15 cellular contexts compared by ENCODE assay signal in genomic region chr14:92217956-92218355, GRCh38.
DNase-seq lines count a peak whose midpoint lies in the region; TF ChIP-seq lines count a peak whose summit lies in the region.
"Had no signal": no experiment of that assay in that cellular context is flagged by ENCODE, and none has a peak within 500 bp of the region (broad histone marks: within the 10 kb centered on the region; RNA-seq: fewer than 3 reads in every experiment).

No MANE protein-coding gene starts in this region.

- H3K36me3 Mint-ChIP-seq in glutamatergic neuron (ENCODE audit: unreplicated experiment), result peaks cover 11% of the 10 kb centered on the region

- H3K27me3 Mint-ChIP-seq in glutamatergic neuron (ENCODE audit: unreplicated experiment), result no peaks in the 10 kb centered on the region

- H3K9ac ChIP-seq in SK-N-MC (ENCODE audit: insufficient read length), result no peak overlapping the region

- H3K27ac ChIP-seq in SK-N-MC, result peak overlapping the region; percentile 31; the same call in 1 of the 2 replicates
- no peak overlapping the region for H3K27ac ChIP-seq in right atrium auricular region

- H3K9me3 ChIP-seq in SK-N-MC (ENCODE audit: low read depth, low read length), result no peaks in the 10 kb centered on the region
- H3K9me3 ChIP-seq in right atrium auricular region, result no peaks in the 10 kb centered on the region

- no peak overlapping the region for H3K4me3 ChIP-seq in BJ (ENCODE audit: low read depth, low read length)
- H3K4me3 ChIP-seq in SK-N-MC, result no peak overlapping the region
- H3K4me3 ChIP-seq in fibroblast of mammary gland (ENCODE audit: control insufficient read depth, low read depth, low read length), result no peak overlapping the region
- no peak overlapping the region for H3K4me3 ChIP-seq in right atrium auricular region

- peak; percentile 46 for DNase-seq in BJ (ENCODE audit: low read depth)
- DNase-seq in SK-N-MC (ENCODE audit: low read depth, low spot score), result no peak
- peak; percentile 57 for DNase-seq in fibroblast of mammary gland (ENCODE audit: low read depth)
- peak; percentile 41 for DNase-seq in stromal cell of bone marrow (ENCODE audit: low read depth)
- no peak for DNase-seq in glutamatergic neuron
- DNase-seq in DMS153 treated with DMSO at 0.1 percent for 48 hours (lab: John Stamatoyannopoulos, UW; ENCODE audit: unreplicated experiment), result no peak
- DNase-seq in right atrium auricular region (ENCODE audit: low spot score), result no peak
- DNase-seq: Calu3, DND-41, GF-D8, H7, Kasumi-1, NCI-H1930, NCI-H2171 treated with DMSO at 0.1 percent for 48 hours, NCI-H510A had no signal

- H3K36me3 ChIP-seq in BJ (ENCODE audit: control insufficient read depth, insufficient read depth, low read length) (no peaks in the 10 kb centered on the region), SK-N-MC (ENCODE audit: insufficient read depth, low read length) (no peaks in the 10 kb centered on the region), right atrium auricular region (no peaks in the 10 kb centered on the region)

- no peak overlapping the region for H3K4me3 Mint-ChIP-seq in glutamatergic neuron (ENCODE audit: unreplicated experiment)

- H3K27ac Mint-ChIP-seq in glutamatergic neuron (ENCODE audit: unreplicated experiment), result no peak overlapping the region

- POLR2A ChIA-PET in BJ (lab: Charles Lee), result interaction anchor here (0.6 kb wide), 1 partner anchor 230 kb away, joined by 4 read pairs; no protein-coding TSS in a partner anchor

- H3K4me1 Mint-ChIP-seq in glutamatergic neuron (ENCODE audit: low read depth, unreplicated experiment), result no peaks in the 10 kb centered on the region

- CTCF ChIA-PET in BJ (lab: Yijun Ruan, JAX), result interaction anchor here (0.6 to 0.9 kb wide), 2 partner anchors 11 to 19 kb away, joined by 3 read pairs; no protein-coding TSS in a partner anchor

- H3K27me3 ChIP-seq in BJ (ENCODE audit: control insufficient read depth, insufficient read depth, low read length), result no peaks in the 10 kb centered on the region; the same call in 1 of the 2 replicates
- H3K27me3 ChIP-seq in right atrium auricular region, result no peaks in the 10 kb centered on the region

- no peaks in the 10 kb centered on the region for H3K4me1 ChIP-seq in right atrium auricular region

- no peak for TF ChIP-seq CTCF in BJ (IDR thresholded peaks at IDR 0.05; ENCODE audit: insufficient read depth, low read depth, low read length)
- no peak for TF ChIP-seq CTCF in fibroblast of mammary gland (conservative IDR thresholded peaks at IDR 0.05; ENCODE audit: control insufficient read depth, insufficient read depth, low read depth, low read length)
- no peak for TF ChIP-seq CTCF in glutamatergic neuron (IDR thresholded peaks at IDR 0.05; ENCODE audit: partially characterized antibody, unreplicated experiment)
- no peak for TF ChIP-seq CTCF in right atrium auricular region (IDR thresholded peaks at IDR 0.05)

- H3K9me3 Mint-ChIP-seq in glutamatergic neuron (ENCODE audit: unreplicated experiment), result peaks cover 3% of the 10 kb centered on the region

Comparison
In these comparisons a context has a peak if more than half of its experiments do, and no peak if none do; other contexts are left out.
1. DNase-seq: peak in BJ (single experiment), fibroblast of mammary gland (single experiment) and stromal cell of bone marrow (single experiment); none in SK-N-MC (single experiment), glutamatergic neuron (single experiment), DMS153 treated with DMSO at 0.1 percent for 48 hours (single experiment) and right atrium auricular region (single experiment).